12 cellular contexts compared by ENCODE assay signal in genomic region chrX:151754042-151754419, GRCh38. TPM values are rescaled to one million over a fixed set of nuclear protein-coding genes. Genes with fewer than 3 reads are reported as not detected.
DNase-seq lines count a peak whose midpoint lies in the region; ATAC-seq and TF ChIP-seq lines count a peak whose summit lies in the region.
"Had no signal": no experiment of that assay in that cellular context is flagged by ENCODE, and none has a peak within 500 bp of the region (broad histone marks: within the 10 kb centered on the region; RNA-seq: fewer than 3 reads in every experiment).

No MANE protein-coding gene starts in this region.

- no peaks in the 10 kb centered on the region for H3K27me3 ChIP-seq in mammary epithelial cell (ENCODE audit: insufficient read depth, low read length)
- H3K27me3 ChIP-seq in HAP-1 (ENCODE audit: low read depth) = no peaks in the 10 kb centered on the region
- H3K27me3 ChIP-seq in CD8-positive, alpha-beta T cell (ENCODE audit: insufficient read depth, low read length) = no peaks in the 10 kb centered on the region
- H3K27me3 ChIP-seq: vagina had no signal

- 29% methylated on average over 5 of the region's 6 CpGs for WGBS in mammary epithelial cell (ENCODE audit: low coverage, missing lambda C conversion rate)

- DNase-seq in DMS79 (lab: John Stamatoyannopoulos, UW) = peak; percentile 71
- DNase-seq in NCI-H2029 (lab: John Stamatoyannopoulos, UW) = peak; percentile 40
- peak; percentile 79 for DNase-seq in mammary epithelial cell
- peak; percentile 46 for DNase-seq in mucosa of gallbladder (ENCODE audit: low spot score)
- no peak for DNase-seq in HAP-1 (ENCODE audit: low spot score in 2 of 2)
- DNase-seq in CD8-positive, alpha-beta T cell = no peak
- DNase-seq: activated naive CD4-positive, alpha-beta T cell treated with Interleukin-2 at 50 U/mL for 16 hours; DND-41; NCI-H510A treated with DMSO at 0.1 percent for 48 hours had no signal

- ATAC-seq in GM21515 (IDR thresholded peaks at IDR 0.05; ENCODE audit: unreplicated experiment) = no peak
- no peak for ATAC-seq in CD8-positive, alpha-beta T cell
- ATAC-seq in GM21576 (IDR thresholded peaks at IDR 0.05; ENCODE audit: unreplicated experiment) = no peak

- peaks cover 21% of the 10 kb centered on the region for H3K9me3 ChIP-seq in mammary epithelial cell (replicated peaks; ENCODE audit: insufficient read depth, low read length)
- H3K9me3 ChIP-seq in HAP-1 = no peaks in the 10 kb centered on the region
- H3K9me3 ChIP-seq in CD8-positive, alpha-beta T cell (ENCODE audit: low read length) = no peaks in the 10 kb centered on the region
- H3K9me3 ChIP-seq: vagina had no signal

- no peaks in the 10 kb centered on the region for H3K4me1 Mint-ChIP-seq in CD8-positive, alpha-beta T cell (ENCODE audit: low read depth)

- intact Hi-C loops in mammary epithelial cell (cut with micrococcal nuclease) = loop anchor here (1.0 to 10.0 kb wide), 6 partner anchors 43 to 1065 kb away; no protein-coding TSS in a partner anchor
- intact Hi-C loops in CD8-positive, alpha-beta T cell (cut with DNase I, micrococcal nuclease) = loop anchor here in 1 of 2 experiments (10.0 kb wide), 1 partner anchor 1171 kb away; no protein-coding TSS in a partner anchor

- peaks cover 2% of the 10 kb centered on the region for H3K27me3 Mint-ChIP-seq in CD8-positive, alpha-beta T cell (ENCODE audit: low read depth)

- CTCF ChIA-PET in mammary epithelial cell (lab: Charles Lee; ENCODE audit: low non-redundant PET) = interaction anchor here (0.6 to 0.9 kb wide), 2 partner anchors 220 to 1051 kb away, joined by 4 read pairs; partner anchors contain the start of gene GABRE
- CTCF ChIA-PET in CD8-positive, alpha-beta T cell (lab: Charles Lee) = no interaction called here

- no TSS peak for BruUV-seq in mammary epithelial cell (replicated peaks; lab: Mats Ljungman, UMichigan)

- H3K36me3 Mint-ChIP-seq in CD8-positive, alpha-beta T cell = no peaks in the 10 kb centered on the region

- no peak overlapping the region for H3K27ac Mint-ChIP-seq in CD8-positive, alpha-beta T cell

- H3K4me2 ChIP-seq in mammary epithelial cell (ENCODE audit: insufficient read depth, low read depth, low read length) = peak overlapping the region; percentile 9

- H3K4me3 Mint-ChIP-seq in CD8-positive, alpha-beta T cell = no peak overlapping the region

- no peak overlapping the region for H3K4me3 ChIP-seq in mammary epithelial cell (replicated peaks in 1 of 3; ENCODE audit: insufficient read depth in 1 of 3, low read depth in 2 of 3, low read length in 3 of 3)
- H3K4me3 ChIP-seq in HAP-1 = no peak overlapping the region
- H3K4me3 ChIP-seq in CD8-positive, alpha-beta T cell (ENCODE audit: low read depth, low read length) = no peak overlapping the region
- H3K4me3 ChIP-seq: vagina had no signal

- no peaks in the 10 kb centered on the region for H3K79me2 ChIP-seq in mammary epithelial cell (ENCODE audit: insufficient read depth, low read length)

- no peak overlapping the region for H3K27ac ChIP-seq in mammary epithelial cell (ENCODE audit: insufficient read depth, low read depth, low read length)
- H3K27ac ChIP-seq in CD8-positive, alpha-beta T cell (ENCODE audit: low read depth, low read length) = no peak overlapping the region
- H3K27ac ChIP-seq: vagina had no signal

- no peaks in the 10 kb centered on the region for H3K36me3 ChIP-seq in mammary epithelial cell (ENCODE audit: insufficient read depth, low read length)
- H3K36me3 ChIP-seq in HAP-1 (replicated peaks) = no peaks in the 10 kb centered on the region
- H3K36me3 ChIP-seq in CD8-positive, alpha-beta T cell (ENCODE audit: insufficient read depth, low read length) = no peaks in the 10 kb centered on the region
- H3K36me3 ChIP-seq: vagina had no signal

- in situ Hi-C loops in mammary epithelial cell (cut with MboI; ENCODE audit: low sequenced_read_pairs in 2 of 2) = loop anchor here in 1 of 2 donors (10.0 to 25.0 kb wide), 2 partner anchors 881 to 1058 kb away; partner anchors contain the start of gene GABRQ
- in situ Hi-C loops in HAP-1 (cut with MboI; ENCODE audit: low sequenced_read_pairs) = loop anchor here (10.0 to 25.0 kb wide), 2 partner anchors 881 to 1058 kb away; partner anchors contain the start of gene GABRQ

- dilution Hi-C loops in mammary epithelial cell (cut with HindIII; ENCODE audit: low sequenced_read_pairs) = no loop called here

- H3K9me3 Mint-ChIP-seq in CD8-positive, alpha-beta T cell = no peaks in the 10 kb centered on the region

- H3K9ac ChIP-seq in mammary epithelial cell (ENCODE audit: insufficient read depth, low read length) = no peak overlapping the region

- H3K4me1 ChIP-seq in mammary epithelial cell (ENCODE audit: insufficient read depth, low read length) = peaks cover 6% of the 10 kb centered on the region
- no peaks in the 10 kb centered on the region for H3K4me1 ChIP-seq in HAP-1
- H3K4me1 ChIP-seq in CD8-positive, alpha-beta T cell (ENCODE audit: insufficient read depth, low read length) = no peaks in the 10 kb centered on the region

- H4K20me1 ChIP-seq in mammary epithelial cell (ENCODE audit: insufficient read depth, low read length) = no peaks in the 10 kb centered on the region

- peak overlapping the region; percentile 24 for H2AFZ ChIP-seq in mammary epithelial cell (ENCODE audit: low read depth, low read length)

- no peak for TF ChIP-seq CTCF in mammary epithelial cell (conservative IDR thresholded peaks at IDR 0.05 in 1 of 2, IDR thresholded peaks at IDR 0.05 in 1 of 2; ENCODE audit: extremely low read depth in 1 of 2, insufficient read depth in 1 of 2, low read depth in 1 of 2, low read length in 2 of 2)
- no peak for TF ChIP-seq CTCF in CD8-positive, alpha-beta T cell (IDR thresholded peaks at IDR 0.05)

- POLR2A ChIA-PET in CD8-positive, alpha-beta T cell (lab: Charles Lee) = no interaction called here

RNA-seq across cellular contexts. Expression of gene CNGA2, which starts 19.5 kb away (rescaled TPM):
- not detected for total RNA-seq in mammary epithelial cell
- polyA plus RNA-seq in mammary epithelial cell = not detected
- polyA minus RNA-seq in mammary epithelial cell = not detected
- total RNA-seq in mucosa of gallbladder = not detected
- not detected for total RNA-seq in CD8-positive, alpha-beta T cell
- total RNA-seq: vagina had no signal

RNA-seq across cellular contexts. Expression of gene FATE1, which starts 38.2 kb away (rescaled TPM):
- total RNA-seq in mammary epithelial cell (not detected), mucosa of gallbladder (0.52 TPM)
- polyA plus RNA-seq in mammary epithelial cell = not detected
- polyA minus RNA-seq in mammary epithelial cell = not detected
- not detected for total RNA-seq in CD8-positive, alpha-beta T cell
- total RNA-seq: vagina had no signal

RNA-seq across cellular contexts. Expression of gene PRRG3, which starts 58.8 kb away (rescaled TPM):
- not detected for total RNA-seq in mammary epithelial cell
- polyA plus RNA-seq in mammary epithelial cell = not detected
- not detected for polyA minus RNA-seq in mammary epithelial cell
- total RNA-seq in mucosa of gallbladder = 0.46 TPM
- total RNA-seq in CD8-positive, alpha-beta T cell = not detected

Comparison
In these comparisons a context has a peak if more than half of its experiments do, and no peak if none do; other contexts are left out.
1. DNase-seq: peak in DMS79 (single experiment), NCI-H2029 (single experiment), mammary epithelial cell (single experiment) and mucosa of gallbladder (single experiment); none in HAP-1 (0 of 2) and CD8-positive, alpha-beta T cell (0 of 7).